Comparison of ENCODE assay signal across 18 cellular contexts in the genomic region with DNA sequence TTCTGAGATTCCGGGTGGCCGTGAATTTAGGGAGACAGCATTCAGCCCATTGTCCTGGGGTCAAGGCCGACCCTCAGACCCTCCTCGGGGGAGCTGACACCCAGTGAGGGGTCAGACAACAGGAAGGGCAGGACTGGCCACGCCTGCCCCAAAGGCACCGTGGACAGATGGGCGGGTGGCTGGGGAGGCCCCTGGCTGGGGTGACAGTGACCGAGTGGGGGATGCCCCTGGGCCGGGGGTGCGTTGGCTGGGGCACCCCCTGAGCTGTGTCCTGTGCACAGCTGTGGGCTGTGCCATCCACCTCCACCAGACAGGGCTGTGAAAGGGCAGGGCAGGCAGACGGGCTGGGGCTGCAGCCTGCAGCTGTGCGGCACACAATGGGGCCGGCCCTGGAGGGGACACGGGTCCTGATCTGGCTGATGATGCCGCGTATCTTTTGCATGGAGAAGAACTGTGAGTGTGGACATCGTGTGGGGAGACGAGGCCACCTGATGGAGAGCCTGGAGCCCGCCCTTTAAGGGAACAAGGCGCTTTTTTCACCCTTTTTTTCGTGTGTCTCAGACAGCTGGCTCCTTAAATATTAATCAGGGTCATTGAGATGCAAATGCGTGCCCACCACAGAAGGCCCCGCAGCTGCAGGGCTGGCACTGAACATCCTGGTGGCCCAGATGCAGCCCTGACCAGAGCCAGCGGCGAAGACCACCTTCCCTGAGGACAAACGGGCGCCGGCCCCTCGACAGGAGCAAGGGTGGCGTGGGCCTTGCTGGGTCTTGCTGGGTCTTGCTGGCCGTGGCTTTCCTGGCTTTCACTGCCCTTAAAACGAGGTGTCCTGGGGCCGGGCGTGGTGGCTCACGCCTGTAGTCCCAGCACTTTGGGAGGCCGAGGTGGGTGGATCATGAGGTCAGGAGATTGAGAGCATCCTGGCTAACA. TPM values are rescaled to one million over a fixed set of nuclear protein-coding genes. Genes with fewer than 3 reads are reported as not detected.
A peak's percentile ranks its signal among the peaks of the same experiment; 100 is the strongest.
DNase-seq lines count a peak whose midpoint lies in the region; TF ChIP-seq lines count a peak whose summit lies in the region.
"Had no signal": no experiment of that assay in that cellular context is flagged by ENCODE, and none has a peak within 500 bp of the region (broad histone marks: within the 10 kb centered on the region; RNA-seq: fewer than 3 reads in every experiment).

No MANE protein-coding gene starts in this region.

- H3K36me3 Mint-ChIP-seq in CD14-positive monocyte, result no peaks in the 10 kb centered on the region

- DNase-seq in CD14-positive monocyte (ENCODE audit: low spot score) (peak; percentile 32), caudate nucleus (lab: John Stamatoyannopoulos, UW) (peak in 5 of 61 donors; percentile 9 to 27 (median 15)), neuronal stem cell (ENCODE audit: low spot score) (no peak), ecto neural progenitor cell (ENCODE audit: low spot score) (no peak), MG63 (no peak), DMS 273 treated with DMSO at 0.1 percent for 48 hours (lab: John Stamatoyannopoulos, UW) (no peak)
- DNase-seq: C1 segment of cervical spinal cord, GDM1, MV-4-11, NCI-H1694, NCI-H2081 treated with DMSO at 0.1 percent for 48 hours, NCI-H446, NCI-H526 treated with DMSO at 0.1 percent for 48 hours, SIG-M5 had no signal

- peak overlapping the region; percentile 36 for H2AK5ac ChIP-seq in neuronal stem cell (ENCODE audit: low read depth, low read length)

- H3K4me1 Mint-ChIP-seq in CD14-positive monocyte, result no peaks in the 10 kb centered on the region

- H3K23ac ChIP-seq in neuronal stem cell (ENCODE audit: low read depth, low read length, poor library complexity), result peak overlapping the region; percentile 85

- H3K9me3 ChIP-seq in BLaER1 (peaks cover 17% of the 10 kb centered on the region), neuronal stem cell (replicated peaks in 1 of 2; ENCODE audit: control insufficient read depth in 2 of 2, insufficient read depth in 1 of 2, low read depth in 1 of 2, low read length in 2 of 2) (peaks cover 5 to 12% of the 10 kb centered on the region in 2 donors), MG63 (no peaks in the 10 kb centered on the region)

- H3K4ac ChIP-seq in neuronal stem cell (ENCODE audit: low read length), result no peak overlapping the region

- H3K18ac ChIP-seq in neuronal stem cell (ENCODE audit: low read length), result peak overlapping the region; percentile 83

- H3K4me3 ChIP-seq in BLaER1, result no peak overlapping the region
- no peak overlapping the region for H3K4me3 ChIP-seq in neuronal stem cell (ENCODE audit: low read length in 2 of 2)
- no peak overlapping the region for H3K4me3 ChIP-seq in MG63
- H3K4me3 ChIP-seq: GM23338 had no signal

- H3K27ac ChIP-seq in BLaER1 (peak overlapping the region; percentile 58), caudate nucleus (ENCODE audit: low read depth, low read length) (peak overlapping the region; percentile 54), neuronal stem cell (replicated peaks; ENCODE audit: low read length) (no peak overlapping the region)
- H3K27ac ChIP-seq: KMS-11 had no signal

- H3K36me3 ChIP-seq in BLaER1, result no peaks in the 10 kb centered on the region
- no peaks in the 10 kb centered on the region for H3K36me3 ChIP-seq in neuronal stem cell (replicated peaks in 1 of 2; ENCODE audit: control insufficient read depth in 2 of 2, insufficient read depth in 2 of 2, low read length in 2 of 2)
- no peaks in the 10 kb centered on the region for H3K36me3 ChIP-seq in MG63

- no peak for TF ChIP-seq CTCF in CD14-positive monocyte (IDR thresholded peaks at IDR 0.05)

- peak overlapping the region; percentile 47 for H3K14ac ChIP-seq in neuronal stem cell (ENCODE audit: low read length)

- peak overlapping the region; percentile 56 for H4K8ac ChIP-seq in neuronal stem cell (ENCODE audit: low read depth, low read length)

- H3K4me3 Mint-ChIP-seq in CD14-positive monocyte, result no peak overlapping the region
- H3K4me3 Mint-ChIP-seq: GM23338 had no signal

- no peaks in the 10 kb centered on the region for H4K20me1 ChIP-seq in BLaER1

- peak overlapping the region; percentile 58; the same call in 1 of the 2 replicates for H3K9ac ChIP-seq in BLaER1
- no peak overlapping the region for H3K9ac ChIP-seq in neuronal stem cell (ENCODE audit: low read depth, low read length, poor library complexity)
- H3K9ac ChIP-seq: KMS-11 had no signal

- H4K91ac ChIP-seq in neuronal stem cell (ENCODE audit: low read depth, low read length, poor library complexity), result no peak overlapping the region

- H3K27me3 Mint-ChIP-seq in CD14-positive monocyte (ENCODE audit: low read depth in 3 of 3), result peaks cover 0 to 9% (median under 1%) of the 10 kb centered on the region in 3 donors

- H3K27me3 ChIP-seq in BLaER1 (peaks cover 15% of the 10 kb centered on the region; the same call in 1 of the 2 replicates), neuronal stem cell (ENCODE audit: control insufficient read depth in 3 of 3, insufficient read depth in 3 of 3, low read depth in 1 of 3, low read length in 3 of 3) (no peaks in the 10 kb centered on the region), MG63 (peaks cover 14% of the 10 kb centered on the region)

- no CpG with 5 or more reads among the region's 36 CpGs for WGBS in neuronal stem cell (ENCODE audit: extremely low coverage in 2 of 2, insufficient read length in 2 of 2, insufficient replicate concordance in 1 of 2), 2 donors

- H2BK5ac ChIP-seq in neuronal stem cell (ENCODE audit: low read length), result no peak overlapping the region

- no peak overlapping the region for H2BK120ac ChIP-seq in neuronal stem cell (ENCODE audit: low read depth, low read length)

- H3K4me1 ChIP-seq in BLaER1, result peaks cover 67% of the 10 kb centered on the region
- H3K4me1 ChIP-seq in neuronal stem cell (ENCODE audit: control insufficient read depth in 2 of 2, insufficient read depth in 1 of 2, low read depth in 1 of 2, low read length in 2 of 2), result peaks cover 0 to 11% of the 10 kb centered on the region in 2 donors

- intact Hi-C loops in CD14-positive monocyte (cut with micrococcal nuclease), result no loop called here

- peaks cover 13 to 30% (median 19%) of the 10 kb centered on the region in 7 donors for H3K9me3 Mint-ChIP-seq in CD14-positive monocyte

- no peak overlapping the region for H2BK12ac ChIP-seq in neuronal stem cell (ENCODE audit: low read length)

- peak overlapping the region; percentile 77 for H2AFZ ChIP-seq in neuronal stem cell (ENCODE audit: low read length)
- H2AFZ ChIP-seq: GM23338 had no signal

- H3K4me2 ChIP-seq in BLaER1 (peak overlapping the region; percentile 72), neuronal stem cell (ENCODE audit: insufficient read depth, low read length, poor library complexity, severe bottlenecking) (no peak overlapping the region)
- H3K4me2 ChIP-seq: GM23338, KMS-11 had no signal

- H2BK15ac ChIP-seq in neuronal stem cell (ENCODE audit: low read length), result peak overlapping the region; percentile 79

- peaks cover 2% of the 10 kb centered on the region for H3K79me1 ChIP-seq in neuronal stem cell (ENCODE audit: low read depth, low read length)

- H3K27ac Mint-ChIP-seq in CD14-positive monocyte, result no peak overlapping the region
- H3K27ac Mint-ChIP-seq: GM23338 had no signal

RNA-seq across cellular contexts. Expression of gene GNG13, which starts 42.4 kb away (rescaled TPM):
- polyA plus RNA-seq in CD14-positive monocyte, result not detected
- polyA plus RNA-seq in neuronal stem cell (2013, experiment 1 of 2), result 0.52 TPM
- 0.51 TPM for polyA plus RNA-seq in neuronal stem cell (2013, experiment 2 of 2)
- total RNA-seq in MG63 (2014; rRNA removed; shearing (Covaris generic); ENCODE audit: low replicate concordance), result not detected in 2 replicates
- total RNA-seq: GM23338, RPMI7951 had no signal

RNA-seq across cellular contexts. Expression of gene CHTF18, which starts 54.5 kb away (rescaled TPM):
- polyA plus RNA-seq in CD14-positive monocyte, result 1 to 10 TPM in 1 of 2 donors, under 1 TPM in 1; 0.57 to 2.2 TPM
- 77.3 TPM for polyA plus RNA-seq in neuronal stem cell (2013, experiment 1 of 2)
- 69.6 TPM for polyA plus RNA-seq in neuronal stem cell (2013, experiment 2 of 2)
- 18.9 and 22.6 TPM in 2 replicates for total RNA-seq in MG63 (2014; rRNA removed; shearing (Covaris generic); ENCODE audit: low replicate concordance)

RNA-seq across cellular contexts. Expression of gene RPUSD1, which starts 54.7 kb away (rescaled TPM):
- 10 to 100 TPM; 29.5 to 31.5 TPM for polyA plus RNA-seq in CD14-positive monocyte
- 14.5 TPM for polyA plus RNA-seq in neuronal stem cell (2013, experiment 1 of 2)
- polyA plus RNA-seq in neuronal stem cell (2013, experiment 2 of 2), result 15.3 TPM
- 60.9 and 77.3 TPM in 2 replicates for total RNA-seq in MG63 (2014; rRNA removed; shearing (Covaris generic); ENCODE audit: low replicate concordance)
